ENCODE assay signal across 1 cellular context in genomic region chrX:120464409-120464808, GRCh38.
TF ChIP-seq lines count a peak whose summit lies in the region.

No MANE protein-coding gene starts in this region.

TF ChIP-seq in SK-N-SH, 30 proteins besides CTCF, POLR2A, EP300 and RAD21 (continued from another document):
- TF ChIP-seq, protein P1, sequence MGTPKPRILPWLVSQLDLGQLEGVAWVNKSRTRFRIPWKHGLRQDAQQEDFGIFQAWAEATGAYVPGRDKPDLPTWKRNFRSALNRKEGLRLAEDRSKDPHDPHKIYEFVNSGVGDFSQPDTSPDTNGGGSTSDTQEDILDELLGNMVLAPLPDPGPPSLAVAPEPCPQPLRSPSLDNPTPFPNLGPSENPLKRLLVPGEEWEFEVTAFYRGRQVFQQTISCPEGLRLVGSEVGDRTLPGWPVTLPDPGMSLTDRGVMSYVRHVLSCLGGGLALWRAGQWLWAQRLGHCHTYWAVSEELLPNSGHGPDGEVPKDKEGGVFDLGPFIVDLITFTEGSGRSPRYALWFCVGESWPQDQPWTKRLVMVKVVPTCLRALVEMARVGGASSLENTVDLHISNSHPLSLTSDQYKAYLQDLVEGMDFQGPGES (IDR thresholded peaks at IDR 0.05; ENCODE audit: low read depth, low read length): no peak
- no peak for TF ChIP-seq YY1 (IDR thresholded peaks at IDR 0.05; ENCODE audit: low read depth)
- no peak for TF ChIP-seq TAF1 (IDR thresholded peaks at IDR 0.05; ENCODE audit: borderline replicate concordance, low read depth, low read length)
- TF ChIP-seq FOSL2 (IDR thresholded peaks at IDR 0.05; ENCODE audit: borderline replicate concordance, low read depth): no peak
- TF ChIP-seq POLR2AphosphoS5 (IDR thresholded peaks at IDR 0.05; ENCODE audit: low read depth, low read length): no peak
- no peak for TF ChIP-seq SMC3 (IDR thresholded peaks at IDR 0.05; ENCODE audit: low read depth, low read length)
- TF ChIP-seq TEAD4 (IDR thresholded peaks at IDR 0.05; ENCODE audit: borderline replicate concordance, insufficient read depth): no peak
- TF ChIP-seq MEF2A (IDR thresholded peaks at IDR 0.05; ENCODE audit: borderline replicate concordance, low read depth): no peak
- TF ChIP-seq TCF12 (IDR thresholded peaks at IDR 0.05): no peak
TF ChIP-seq in SK-N-SH: peak in this region for 0.
